ENCODE assay signal across 1 cellular context in the genomic region with DNA sequence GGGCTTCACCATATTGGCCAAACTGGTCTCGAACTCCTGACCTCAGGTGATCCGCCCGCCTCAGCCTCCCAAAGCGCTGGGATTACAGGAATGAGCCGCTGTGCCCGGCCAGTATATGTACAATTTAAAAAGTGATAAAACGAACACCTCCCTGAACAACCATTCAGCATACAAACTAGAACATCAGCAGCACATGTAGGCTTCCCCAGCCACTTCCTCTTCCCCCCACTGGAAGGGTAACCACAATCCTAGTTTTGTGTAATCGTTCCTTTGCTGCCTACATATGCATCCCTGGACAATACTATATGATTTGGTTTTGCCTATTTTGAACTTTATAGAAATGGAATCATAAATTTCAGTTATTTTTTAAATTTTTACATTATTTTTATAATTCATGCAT.
A peak's percentile ranks its signal among the peaks of the same experiment; 100 is the strongest.
TF ChIP-seq lines count a peak whose summit lies in the region.

No MANE protein-coding gene starts in this region.

TF ChIP-seq in K562, 482 proteins besides CTCF, POLR2A, EP300 and RAD21:
- TF ChIP-seq, protein P1, sequence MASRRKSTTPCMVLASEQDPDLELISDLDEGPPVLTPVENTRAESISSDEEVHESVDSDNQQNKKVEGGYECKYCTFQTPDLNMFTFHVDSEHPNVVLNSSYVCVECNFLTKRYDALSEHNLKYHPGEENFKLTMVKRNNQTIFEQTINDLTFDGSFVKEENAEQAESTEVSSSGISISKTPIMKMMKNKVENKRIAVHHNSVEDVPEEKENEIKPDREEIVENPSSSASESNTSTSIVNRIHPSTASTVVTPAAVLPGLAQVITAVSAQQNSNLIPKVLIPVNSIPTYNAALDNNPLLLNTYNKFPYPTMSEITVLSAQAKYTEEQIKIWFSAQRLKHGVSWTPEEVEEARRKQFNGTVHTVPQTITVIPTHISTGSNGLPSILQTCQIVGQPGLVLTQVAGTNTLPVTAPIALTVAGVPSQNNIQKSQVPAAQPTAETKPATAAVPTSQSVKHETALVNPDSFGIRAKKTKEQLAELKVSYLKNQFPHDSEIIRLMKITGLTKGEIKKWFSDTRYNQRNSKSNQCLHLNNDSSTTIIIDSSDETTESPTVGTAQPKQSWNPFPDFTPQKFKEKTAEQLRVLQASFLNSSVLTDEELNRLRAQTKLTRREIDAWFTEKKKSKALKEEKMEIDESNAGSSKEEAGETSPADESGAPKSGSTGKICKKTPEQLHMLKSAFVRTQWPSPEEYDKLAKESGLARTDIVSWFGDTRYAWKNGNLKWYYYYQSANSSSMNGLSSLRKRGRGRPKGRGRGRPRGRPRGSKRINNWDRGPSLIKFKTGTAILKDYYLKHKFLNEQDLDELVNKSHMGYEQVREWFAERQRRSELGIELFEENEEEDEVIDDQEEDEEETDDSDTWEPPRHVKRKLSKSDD (conservative IDR thresholded peaks at IDR 0.05; ENCODE audit: low read length): no peak
- TF ChIP-seq TSC22D4 (tag; IDR thresholded peaks at IDR 0.05): no peak
- TF ChIP-seq SPI1 (IDR thresholded peaks at IDR 0.05; ENCODE audit: borderline replicate concordance, low read depth, low read length): peak; percentile 89
